In the genomic region with DNA sequence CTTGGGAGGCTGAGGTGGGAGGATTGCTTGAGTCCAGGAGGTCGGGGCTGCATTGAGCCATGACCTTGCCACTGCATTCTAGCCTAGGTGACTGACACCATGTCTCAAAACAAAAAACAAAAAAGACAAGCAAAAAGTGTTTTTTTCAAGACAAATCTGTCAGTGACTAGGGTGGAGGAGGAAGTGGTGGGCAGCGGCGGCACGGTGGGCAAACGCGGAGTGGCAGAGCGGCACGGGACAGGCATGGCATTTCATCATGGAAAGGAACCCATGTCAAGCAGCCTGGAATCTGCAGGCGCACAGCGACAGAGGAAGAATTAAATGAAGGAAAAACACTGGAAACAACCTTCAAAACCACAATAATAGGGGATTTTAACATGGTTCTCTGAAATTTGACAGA, we compare ENCODE assay signal across 30 cellular contexts.
"Had no signal": no experiment of that assay in that cellular context is flagged by ENCODE, and none has a peak within 500 bp of the region (broad histone marks: within the 10 kb centered on the region; RNA-seq: fewer than 3 reads in every experiment).

No MANE protein-coding gene starts in this region.

- H3K9me3 Mint-ChIP-seq: activated B cell treated with CpG ODN at 0.5 μM for 24 hours; activated CD4-positive, alpha-beta T cell treated with anti-CD3 and anti-CD28 coated beads, Interleukin-2, amount 10 ng/mL, durations not matched to agents 24 days and 14 days; activated naive CD4-positive, alpha-beta T cell treated with anti-CD3 and anti-CD28 coated beads for 36 hours; activated T-helper 17 cell treated with anti-CD3 and anti-CD28 coated beads, Interleukin-2, amount 50 U/mL, for 72 hours had no signal

- H3K27ac ChIP-seq: colonic mucosa, Peyer's patch had no signal

- ATAC-seq: activated T-helper 17 cell treated with anti-CD3 and anti-CD28 coated beads, Interleukin-2, amount 50 U/mL, for 72 hours had no signal

- H3K9me3 ChIP-seq: colonic mucosa, MG63, Peyer's patch had no signal

- H3K36me3 Mint-ChIP-seq: activated naive CD8-positive, alpha-beta T cell had no signal

- H3K27ac Mint-ChIP-seq: activated B cell treated with CpG ODN at 0.5 μM for 24 hours; activated CD4-positive, alpha-beta T cell treated with anti-CD3 and anti-CD28 coated beads, Interleukin-2, amount 10 ng/mL, durations not matched to agents 24 days and 14 days; activated naive CD4-positive, alpha-beta T cell treated with anti-CD3 and anti-CD28 coated beads for 36 hours; activated naive CD8-positive, alpha-beta T cell; activated T-helper 17 cell treated with anti-CD3 and anti-CD28 coated beads, Interleukin-2, amount 50 U/mL, for 72 hours had no signal

- FAIRE-seq: astrocyte, TTC549 had no signal

- DNase-seq: activated B cell treated with CpG ODN at 0.5 μM for 24 hours; activated CD4-positive, alpha-beta T cell treated with anti-CD3 and anti-CD28 coated beads for 1 hour; activated CD4-positive, alpha-beta T cell treated with anti-CD3 and anti-CD28 coated beads, Interleukin-2, amount 10 ng/mL, durations not matched to agents 24 days and 14 days; activated CD4-positive, alpha-beta T cell treated with anti-CD3 and anti-CD28 coated beads, Interleukin-2, amount 50 U/mL, for 48 hours; activated gamma-delta T cell; activated naive CD4-positive, alpha-beta T cell treated with anti-CD3 and anti-CD28 coated beads for 36 hours; activated T-cell treated with anti-CD3 and anti-CD28 coated beads for 4 hours; activated T-cell treated with anti-CD3 and anti-CD28 coated beads, Interleukin-2, amount 50 U/mL, for 48 hours; amygdala; colonic mucosa; MG63; MV-4-11; NCI-H1092 treated with DMSO at 0.1 percent for 48 hours; NCI-H1417 treated with DMSO at 0.1 percent for 48 hours; NCI-H1694; NCI-H2029; NCI-H2107; NCI-H345; NCI-H510A; NCI-H69; NK-92 treated with Interleukin-12 subunit alpha and Interleukin-12 subunit beta, amount 100 ng/mL, for 24 hours; OCI-M1; Peyer's patch; SHP77 treated with DMSO at 0.1 percent for 48 hours; T-helper 2 cell; T1000 had no signal

- H3K27me3 ChIP-seq: colonic mucosa, MG63, Peyer's patch had no signal

- H3K36me3 ChIP-seq: colonic mucosa, MG63 had no signal

- H3K4me3 ChIP-seq: colonic mucosa, MG63, Peyer's patch had no signal

- H3K4me3 Mint-ChIP-seq: activated B cell treated with CpG ODN at 0.5 μM for 24 hours; activated CD4-positive, alpha-beta T cell treated with anti-CD3 and anti-CD28 coated beads, Interleukin-2, amount 10 ng/mL, durations not matched to agents 24 days and 14 days; activated naive CD4-positive, alpha-beta T cell treated with anti-CD3 and anti-CD28 coated beads for 36 hours; activated naive CD8-positive, alpha-beta T cell; activated T-helper 17 cell treated with anti-CD3 and anti-CD28 coated beads, Interleukin-2, amount 50 U/mL, for 72 hours had no signal

- H3K27me3 Mint-ChIP-seq: activated B cell treated with CpG ODN at 0.5 μM for 24 hours; activated CD4-positive, alpha-beta T cell treated with anti-CD3 and anti-CD28 coated beads, Interleukin-2, amount 10 ng/mL, durations not matched to agents 24 days and 14 days; activated naive CD8-positive, alpha-beta T cell; activated T-helper 17 cell treated with anti-CD3 and anti-CD28 coated beads, Interleukin-2, amount 50 U/mL, for 72 hours had no signal
